In the genomic region with DNA sequence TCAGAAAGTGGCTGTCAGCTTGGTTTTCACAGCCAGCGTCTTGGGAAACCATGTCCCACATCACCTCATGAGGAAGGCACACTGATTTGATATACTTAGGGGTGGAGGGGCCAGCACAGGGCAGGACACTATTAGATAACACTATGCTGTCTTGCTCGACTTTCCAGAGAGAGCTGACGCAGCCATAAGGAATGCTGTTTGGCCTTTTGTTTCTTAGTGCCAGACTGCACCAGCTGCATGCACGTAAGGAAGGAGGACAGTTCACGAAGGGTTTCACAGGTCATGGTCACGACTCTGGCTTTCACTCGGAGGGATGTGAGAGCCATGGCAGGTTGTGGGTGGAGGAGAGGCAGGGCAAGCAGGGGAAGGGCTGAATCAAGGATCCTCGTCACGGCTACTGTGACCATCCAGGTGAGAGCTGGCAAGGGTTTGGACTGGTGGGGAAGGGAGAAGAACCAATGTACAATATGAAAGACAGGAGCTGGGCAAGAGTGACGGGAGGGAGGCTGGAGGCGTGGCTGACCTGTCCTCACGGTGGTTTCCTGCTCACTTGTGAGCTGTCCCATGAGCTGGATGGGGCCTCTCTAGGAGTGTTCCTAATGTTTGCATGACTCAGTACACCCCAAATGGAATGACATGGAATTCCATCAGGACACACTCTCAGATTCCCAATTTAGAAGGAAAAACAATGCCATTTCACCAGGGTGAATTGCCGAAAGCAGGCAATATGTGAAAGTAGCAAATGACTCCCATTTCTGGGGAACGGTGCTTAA, we compare ENCODE assay signal across 15 cellular contexts.
DNase-seq lines count a peak whose midpoint lies in the region; ATAC-seq lines count a peak whose summit lies in the region.
"Had no signal": no experiment of that assay in that cellular context is flagged by ENCODE, and none has a peak within 500 bp of the region (broad histone marks: within the 10 kb centered on the region; RNA-seq: fewer than 3 reads in every experiment).

No MANE protein-coding gene starts in this region.

- H3K9me3 ChIP-seq in skeletal muscle tissue (ENCODE audit: control insufficient read depth in 3 of 3, low read length in 3 of 3): no peaks in the 10 kb centered on the region

- intact Hi-C loops in Right ventricle myocardium superior (cut with DNase I): loop anchor here (5.0 kb wide), 2 partner anchors 146 to 276 kb away; partner anchors contain the start of gene ANKH

- ATAC-seq in Right ventricle myocardium superior (ENCODE audit: poor library complexity): peak; percentile 11
- ATAC-seq in GM18502 (IDR thresholded peaks at IDR 0.05; ENCODE audit: poor library complexity, unreplicated experiment): no peak
- ATAC-seq in GM18511 (IDR thresholded peaks at IDR 0.05; ENCODE audit: unreplicated experiment): no peak
- no peak for ATAC-seq in HG03139 (IDR thresholded peaks at IDR 0.05; ENCODE audit: unreplicated experiment)

- H3K27ac ChIP-seq in skeletal muscle tissue (ENCODE audit: low read depth, low read length): peak overlapping the region; percentile 54

- DNase-seq in HCEC 1CT (peak; percentile 59), amniotic epithelial cell (ENCODE audit: low read depth) (peak; percentile 88), Right ventricle myocardium superior (no peak)
- DNase-seq: activated CD8-positive, alpha-beta memory T cell treated with anti-CD3 and anti-CD28 coated beads, Interleukin-2, amount 50 U/mL, for 48 hours; aorta; midbrain; NCI-H1436 treated with DMSO at 0.1 percent for 48 hours; NCI-H526; SIG-M5; stimulated activated CD4-positive, alpha-beta T cell treated with anti-CD3 and anti-CD28 coated beads, Interleukin-2, amount 100 ng/mL, for 48 hours; stimulated activated naive CD4-positive, alpha-beta T cell had no signal

- H3K9ac ChIP-seq in skeletal muscle tissue (ENCODE audit: low read depth in 1 of 3, low read length in 3 of 3): peak overlapping the region in 2 of 3 donors; percentile 4 to 58

- no peaks in the 10 kb centered on the region for H3K27me3 ChIP-seq in skeletal muscle tissue (ENCODE audit: control insufficient read depth in 3 of 3, insufficient read depth in 3 of 3, low read length in 3 of 3)

- H3K4me3 ChIP-seq in skeletal muscle tissue (ENCODE audit: low read length in 3 of 3): peak overlapping the region in 2 of 3 donors; percentile 41 to 52

- peaks cover 35 to 52% (median 46%) of the 10 kb centered on the region in 3 donors for H3K4me1 ChIP-seq in skeletal muscle tissue (ENCODE audit: control insufficient read depth in 3 of 3, insufficient read depth in 3 of 3, low read length in 3 of 3)

- H3K36me3 ChIP-seq in skeletal muscle tissue (ENCODE audit: control insufficient read depth in 3 of 3, insufficient read depth in 3 of 3, low read length in 3 of 3): peaks cover 0 to 10% (median 0%) of the 10 kb centered on the region in 3 donors
